Comparison of ENCODE assay signal across 1 cellular context in genomic region chr2:68379184-68379708, GRCh38.
A peak's percentile ranks its signal among the peaks of the same experiment; 100 is the strongest.
TF ChIP-seq lines count a peak whose summit lies in the region.

No MANE protein-coding gene starts in this region.

TF ChIP-seq in GM12878, 131 proteins besides CTCF, POLR2A, EP300 and RAD21 (continued from another document):
- TF ChIP-seq IRF4 (IDR thresholded peaks at IDR 0.05; ENCODE audit: low read depth, low read length) (no peak), CHD1 (IDR thresholded peaks at IDR 0.05; ENCODE audit: low read depth, low read length) (no peak), CUX1 (IDR thresholded peaks at IDR 0.05; ENCODE audit: insufficient replicate concordance, low read depth, low read length) (peak; percentile 82), POLR2AphosphoS5 (IDR thresholded peaks at IDR 0.05; ENCODE audit: low read length) (0 out of 2 replicates have a peak, but pooled peaks have one; percentile 9), NFYA (IDR thresholded peaks at IDR 0.05; ENCODE audit: borderline replicate concordance, low read depth, low read length) (no peak), SPI1 (IDR thresholded peaks at IDR 0.05; ENCODE audit: borderline replicate concordance, insufficient read depth, low read depth, low read length) (no peak)
